8 cellular contexts compared by ENCODE assay signal in the genomic region with DNA sequence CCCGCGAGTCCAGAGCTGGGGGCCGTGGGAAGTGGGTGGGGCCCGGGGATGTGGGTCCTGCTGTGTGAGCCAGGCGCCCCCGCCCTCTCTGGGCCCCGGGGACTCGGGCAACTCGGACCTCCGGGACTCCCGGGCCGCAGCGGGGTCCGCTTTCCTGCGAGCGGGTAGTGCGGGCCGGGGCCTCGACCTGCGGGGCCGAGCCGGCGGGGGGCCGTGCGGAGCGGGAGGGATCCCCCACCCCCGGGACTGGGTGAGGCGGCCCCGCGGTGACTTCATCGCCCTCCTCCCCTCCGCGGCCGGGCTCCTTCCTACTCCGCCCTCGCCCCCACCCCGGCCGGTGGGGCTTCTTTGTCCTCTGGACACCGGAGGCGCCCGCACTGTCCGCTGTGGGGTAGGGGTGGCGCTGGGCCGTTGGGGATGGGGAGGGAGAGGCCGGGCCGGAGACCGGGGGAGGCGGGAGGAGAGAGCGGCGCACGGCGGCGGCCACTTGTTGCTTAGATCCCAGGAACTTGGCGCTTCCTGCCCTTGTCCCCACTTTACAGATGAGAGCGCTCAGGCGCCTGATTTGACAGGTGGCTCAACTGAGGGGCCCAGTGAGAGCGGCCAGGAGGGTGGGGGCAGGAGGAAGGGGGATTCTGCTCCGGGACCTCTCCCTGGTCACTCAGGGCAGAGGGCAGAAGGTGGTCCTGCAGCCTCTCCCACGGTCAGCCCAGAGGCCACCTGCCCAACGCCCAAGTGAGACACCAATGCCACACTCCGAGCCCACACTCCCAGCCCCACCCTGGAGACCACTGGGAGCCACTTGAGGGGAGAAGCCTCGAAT. TPM values are rescaled to one million over a fixed set of nuclear protein-coding genes. Genes with fewer than 3 reads are reported as not detected.
DNase-seq lines count a peak whose midpoint lies in the region; ATAC-seq and TF ChIP-seq lines count a peak whose summit lies in the region.

No MANE protein-coding gene starts in this region.

- 0 out of 2 replicates have a peak, but pooled peaks cover 4% of the 10 kb centered on the region for H3F3A ChIP-seq in MM.1S (ENCODE audit: insufficient read depth, low read length)

- H3K27ac ChIP-seq in MM.1S (ENCODE audit: low read length) (no peak overlapping the region), left ventricle myocardium inferior (replicated peaks) (peak overlapping the region; percentile 97), rectal smooth muscle tissue (ENCODE audit: low read depth, low read length) (peak overlapping the region; percentile 59)

- H3K79me2 ChIP-seq in MM.1S (ENCODE audit: low read length) = no peaks in the 10 kb centered on the region

- H3K9me3 ChIP-seq in MM.1S (replicated peaks; ENCODE audit: insufficient read depth, low read length) (no peaks in the 10 kb centered on the region), left ventricle myocardium inferior (replicated peaks) (no peaks in the 10 kb centered on the region)

- peak; percentile 9 for ATAC-seq in GM21529 (IDR thresholded peaks at IDR 0.05; ENCODE audit: unreplicated experiment)

- DNase-seq in AG10803 (ENCODE audit: low read depth) (peak; percentile 36), MM.1S (no peak), left ventricle myocardium inferior (peak; percentile 74), NCI-H510A (lab: John Stamatoyannopoulos, UW) (no peak), SKM-1 (lab: John Stamatoyannopoulos, UW; ENCODE audit: unreplicated experiment) (no peak)
- DNase-seq in activated naive CD4-positive, alpha-beta T cell treated with anti-CD3 and anti-CD28 coated beads, Interleukin-2, amount 50 U/mL, for 16 hours = peak; percentile 44

- H3K4me2 ChIP-seq in MM.1S (ENCODE audit: low read depth, low read length) = peak overlapping the region; percentile 60; the same call in 1 of the 2 replicates

- H3K36me3 ChIP-seq in MM.1S (replicated peaks; ENCODE audit: insufficient read depth, low read length) (no peaks in the 10 kb centered on the region), left ventricle myocardium inferior (peaks cover 11% of the 10 kb centered on the region), rectal smooth muscle tissue (ENCODE audit: control insufficient read depth, insufficient read depth, low read length) (peaks cover 9% of the 10 kb centered on the region)

- no peaks in the 10 kb centered on the region for H4K20me1 ChIP-seq in MM.1S (ENCODE audit: insufficient read depth, low read length)

- TF ChIP-seq CTCF in AG10803 (conservative IDR thresholded peaks at IDR 0.05; ENCODE audit: low read length) (no peak), MM.1S (IDR thresholded peaks at IDR 0.05; ENCODE audit: low read length) (no peak), left ventricle myocardium inferior (IDR thresholded peaks at IDR 0.05; ENCODE audit: borderline replicate concordance) (no peak)

- H3K4me3 ChIP-seq in AG10803 (ENCODE audit: low read length) (peak overlapping the region; percentile 75), MM.1S (ENCODE audit: low read length) (peak overlapping the region; percentile 44; the same call in 1 of the 2 replicates), left ventricle myocardium inferior (peak overlapping the region; percentile 88), rectal smooth muscle tissue (ENCODE audit: low read length) (peak overlapping the region; percentile 56)

- H3K4me1 ChIP-seq in MM.1S (ENCODE audit: low read length) (peaks cover 6% of the 10 kb centered on the region), left ventricle myocardium inferior (peaks cover 50% of the 10 kb centered on the region), rectal smooth muscle tissue (ENCODE audit: control insufficient read depth, insufficient read depth, low read length) (peaks cover 7% of the 10 kb centered on the region)

- intact Hi-C loops in left ventricle myocardium inferior (cut with micrococcal nuclease) = loop anchor here (10.0 kb wide), 1 partner anchor 51 kb away; the partner anchor contains the start of genes CKLF and TK2

- no peaks in the 10 kb centered on the region for H3K9me2 ChIP-seq in MM.1S (replicated peaks; ENCODE audit: insufficient read depth, low read length)

- no peak overlapping the region for H2AFZ ChIP-seq in MM.1S (ENCODE audit: low read length)

- H3K27me3 ChIP-seq in MM.1S (replicated peaks; ENCODE audit: insufficient read depth, low read length) (no peaks in the 10 kb centered on the region), left ventricle myocardium inferior (ENCODE audit: low read depth) (no peaks in the 10 kb centered on the region), rectal smooth muscle tissue (ENCODE audit: control insufficient read depth, insufficient read depth, low read length) (peaks cover 4% of the 10 kb centered on the region)

- H3K9ac ChIP-seq in MM.1S (ENCODE audit: low read length) (no peak overlapping the region), rectal smooth muscle tissue (ENCODE audit: low read length) (peak overlapping the region; percentile 6)

RNA-seq across cellular contexts. Expression of gene CMTM3, which starts 0.9 kb away (rescaled TPM):
- total RNA-seq in left ventricle myocardium inferior = 8.3 TPM

RNA-seq across cellular contexts. Expression of gene CMTM2, which starts 26.1 kb away (rescaled TPM):
- total RNA-seq in left ventricle myocardium inferior = not detected

RNA-seq across cellular contexts. Expression of gene CMTM1, which starts 39.1 kb away (rescaled TPM):
- 1.0 TPM for total RNA-seq in left ventricle myocardium inferior

RNA-seq across cellular contexts. Expression of gene CKLF, which starts 53.0 kb away (rescaled TPM):
- total RNA-seq in left ventricle myocardium inferior = 7.8 TPM

RNA-seq across cellular contexts. Expression of gene TK2, which starts 55.5 kb away (rescaled TPM):
- total RNA-seq in left ventricle myocardium inferior = 18.6 TPM

Comparison
In these comparisons a context has a peak if more than half of its experiments do, and no peak if none do; other contexts are left out.
1. DNase-seq: peak in AG10803 (single experiment), activated naive CD4-positive, alpha-beta T cell treated with anti-CD3 and anti-CD28 coated beads, Interleukin-2, amount 50 U/mL, for 16 hours (single experiment) and left ventricle myocardium inferior (single experiment); none in MM.1S (single experiment), NCI-H510A (single experiment) and SKM-1 (single experiment).
2. Peak in every context shown above with its lines, with median percentiles within 50 percentile points of each other: H3K4me3 ChIP-seq.